Comparison of ENCODE assay signal across 9 cellular contexts in genomic region chr2:217695033-217695520, GRCh38.
DNase-seq lines count a peak whose midpoint lies in the region; ATAC-seq and TF ChIP-seq lines count a peak whose summit lies in the region.
"Had no signal": no experiment of that assay in that cellular context is flagged by ENCODE, and none has a peak within 500 bp of the region (broad histone marks: within the 10 kb centered on the region; RNA-seq: fewer than 3 reads in every experiment).

No MANE protein-coding gene starts in this region.

- H3K9ac ChIP-seq in fibroblast of lung (ENCODE audit: insufficient read depth, low read length), result no peak overlapping the region

- no peak for ATAC-seq in HG03571 (IDR thresholded peaks at IDR 0.05; ENCODE audit: unreplicated experiment)
- ATAC-seq in HG03108 (IDR thresholded peaks at IDR 0.05; ENCODE audit: unreplicated experiment), result no peak

- POLR2A ChIA-PET in RWPE1 (lab: Yijun Ruan, JAX; ENCODE audit: low non-redundant PET), result no interaction called here

- H2AFZ ChIP-seq in fibroblast of lung (ENCODE audit: low read length), result no peak overlapping the region

- in situ Hi-C loops in Caki2 (cut with HindIII; ENCODE audit: low pct_unique_long_range_greater_than_20kb, low sequenced_read_pairs), result no loop called here

- peak overlapping the region; percentile 42 for H3K4me2 ChIP-seq in fibroblast of lung (ENCODE audit: extremely low read depth, insufficient read depth, low read length)

- H3K9me3 ChIP-seq in fibroblast of lung (ENCODE audit: control insufficient read depth, insufficient read depth, low read depth, low read length) (no peaks in the 10 kb centered on the region), sigmoid colon (no peaks in the 10 kb centered on the region)

- no peak overlapping the region for H3K4me3 ChIP-seq in fibroblast of lung (replicated peaks in 1 of 4; ENCODE audit: control extremely low read depth in 1 of 4, insufficient read depth in 1 of 4, low read depth in 3 of 4, low read length in 4 of 4)
- H3K4me3 ChIP-seq in sigmoid colon, result no peak overlapping the region

- H3K27me3 ChIP-seq in fibroblast of lung (ENCODE audit: control insufficient read depth, insufficient read depth, low read length), result no peaks in the 10 kb centered on the region
- H3K27me3 ChIP-seq in sigmoid colon, result no peaks in the 10 kb centered on the region

- no peak overlapping the region for H3K27ac ChIP-seq in RWPE1
- H3K27ac ChIP-seq in fibroblast of lung (ENCODE audit: insufficient read depth, low read length), result peak overlapping the region; percentile 58
- peak overlapping the region; percentile 7 to 55 (median 38) for H3K27ac ChIP-seq in sigmoid colon

- H3K36me3 ChIP-seq in fibroblast of lung (ENCODE audit: control insufficient read depth, insufficient read depth, low read length) (no peaks in the 10 kb centered on the region), sigmoid colon (no peaks in the 10 kb centered on the region)

- H3K4me1 ChIP-seq in fibroblast of lung (ENCODE audit: control insufficient read depth, extremely low read depth, insufficient read depth, low read length), result peaks cover 21% of the 10 kb centered on the region
- peaks cover 0 to 44% (median 30%) of the 10 kb centered on the region in 4 donors for H3K4me1 ChIP-seq in sigmoid colon

- DNase-seq in Caki2 (ENCODE audit: low read depth) (peak; percentile 23), RWPE1 (ENCODE audit: low spot score) (peak; percentile 54), fibroblast of lung (ENCODE audit: low read depth in 2 of 2) (peak; percentile 88 to 93), sigmoid colon (no peak), NCI-H748 (lab: John Stamatoyannopoulos, UW; ENCODE audit: unreplicated experiment) (no peak), occipital lobe (lab: John Stamatoyannopoulos, UW) (no peak)
- DNase-seq: SHP77 had no signal

- intact Hi-C loops in sigmoid colon (cut with DNase I), result no loop called here

- CTCF ChIA-PET in RWPE1 (lab: Yijun Ruan, JAX), result interaction anchor here (1.2 kb wide), 2 partner anchors 44 to 59 kb away, joined by 3 read pairs; no protein-coding TSS in a partner anchor

- no peaks in the 10 kb centered on the region for H3K79me2 ChIP-seq in fibroblast of lung (ENCODE audit: control insufficient read depth, insufficient read depth, low read length)

- no peaks in the 10 kb centered on the region for H4K20me1 ChIP-seq in fibroblast of lung (ENCODE audit: control insufficient read depth, extremely low read depth, insufficient read depth, low read length)

- WGBS in sigmoid colon, 2 donors, result 72 to 81% methylated on average over 3 of the region's 3 CpGs

- TF ChIP-seq POLR2A in sigmoid colon (IDR thresholded peaks at IDR 0.05), result no peak

- TF ChIP-seq CTCF in RWPE1 (conservative IDR thresholded peaks at IDR 0.05; ENCODE audit: low read depth) (no peak), fibroblast of lung (conservative IDR thresholded peaks at IDR 0.05 in 1 of 2, IDR thresholded peaks at IDR 0.05 in 1 of 2; ENCODE audit: low read depth in 1 of 2, low read length in 2 of 2) (no peak), sigmoid colon (IDR thresholded peaks at IDR 0.05) (no peak)

- TF ChIP-seq EP300 in sigmoid colon (IDR thresholded peaks at IDR 0.05), result no peak

Comparison
In these comparisons a context has a peak if more than half of its experiments do, and no peak if none do; other contexts are left out.
1. DNase-seq: peak in Caki2 (single experiment), RWPE1 (single experiment) and fibroblast of lung (2 of 2); none in sigmoid colon (single experiment), NCI-H748 (single experiment) and occipital lobe (single experiment).